ENCODE assay signal across 8 cellular contexts in genomic region chr9:107488400-107489143, GRCh38. TPM values are rescaled to one million over a fixed set of nuclear protein-coding genes. Genes with fewer than 3 reads are reported as not detected.
DNase-seq lines count a peak whose midpoint lies in the region; ATAC-seq, FAIRE-seq and TF ChIP-seq lines count a peak whose summit lies in the region.

No MANE protein-coding gene starts in this region.

- no peak overlapping the region for H3K4me2 ChIP-seq in Karpas-422 (ENCODE audit: low read depth, low read length, poor library complexity, severe bottlenecking)

- H3K27me3 ChIP-seq in Karpas-422 (ENCODE audit: low read length): no peaks in the 10 kb centered on the region

- peaks cover 51% of the 10 kb centered on the region for H3K27me3 Mint-ChIP-seq in activated CD8-positive, alpha-beta T cell treated with anti-CD3 and anti-CD28 coated beads, Interleukin-2, amount 10 ng/mL, durations not matched to agents 7 days and 5 days (ENCODE audit: low read depth)
- peaks cover 38 to 40% of the 10 kb centered on the region in 2 donors for H3K27me3 Mint-ChIP-seq in natural killer cell treated with Interleukin-12 subunit alpha and Interleukin-12 subunit beta and Interleukin-15 and Interleukin-18, amount 100 ng/mL, for 72 hours

- no peaks in the 10 kb centered on the region for H3K79me2 ChIP-seq in Karpas-422 (ENCODE audit: low read length)

- no peaks in the 10 kb centered on the region for H3K9me2 ChIP-seq in Karpas-422 (replicated peaks; ENCODE audit: insufficient read depth, low read length)

- H4K20me1 ChIP-seq in Karpas-422 (ENCODE audit: insufficient read depth, low read depth, low read length): no peaks in the 10 kb centered on the region

- H3K4me1 Mint-ChIP-seq in activated CD8-positive, alpha-beta T cell treated with anti-CD3 and anti-CD28 coated beads, Interleukin-2, amount 10 ng/mL, durations not matched to agents 7 days and 5 days (ENCODE audit: low read depth): peaks cover 16% of the 10 kb centered on the region
- H3K4me1 Mint-ChIP-seq in natural killer cell treated with Interleukin-12 subunit alpha and Interleukin-12 subunit beta and Interleukin-15 and Interleukin-18, amount 100 ng/mL, for 72 hours (ENCODE audit: low read depth in 2 of 2): peaks cover 11 to 13% of the 10 kb centered on the region in 2 donors

- no peaks in the 10 kb centered on the region for H3K4me1 ChIP-seq in Karpas-422 (ENCODE audit: low read length)

- H2AFZ ChIP-seq in Karpas-422 (ENCODE audit: low read length): no peak overlapping the region

- DNase-seq in AG10803 (ENCODE audit: low read depth) (peak; percentile 64), HEK293T (ENCODE audit: extremely low spot score) (peak; percentile 34), foreskin fibroblast (peak; percentile 67 to 88), Karpas-422 (no peak), epidermal melanocyte (ENCODE audit: insufficient read length, low spot score) (no peak), H54 (ENCODE audit: insufficient read length, low spot score) (no peak)
- DNase-seq in activated CD8-positive, alpha-beta T cell treated with anti-CD3 and anti-CD28 coated beads, Interleukin-2, amount 10 ng/mL, durations not matched to agents 7 days and 5 days: peak; percentile 31
- no peak for DNase-seq in natural killer cell treated with Interleukin-12 subunit alpha and Interleukin-12 subunit beta and Interleukin-15 and Interleukin-18, amount 100 ng/mL, for 72 hours (ENCODE audit: low spot score)

- FAIRE-seq in H54 (lab: Jason Lieb, UNC): no peak

- TF ChIP-seq CTCF in AG10803 (conservative IDR thresholded peaks at IDR 0.05; ENCODE audit: low read length) (no peak), foreskin fibroblast (IDR thresholded peaks at IDR 0.05; ENCODE audit: low read depth, low read length) (no peak)

- POLR2A ChIA-PET in HEK293T (lab: Yijun Ruan, JAX): interaction anchor here (1.2 kb wide), 1 partner anchor 163 kb away, joined by 3 read pairs; no protein-coding TSS in a partner anchor
- POLR2A ChIA-PET in activated CD8-positive, alpha-beta T cell treated with anti-CD3 and anti-CD28 coated beads, Interleukin-2, amount 10 ng/mL, durations not matched to agents 7 days and 5 days (lab: Charles Lee): no interaction called here

- no peaks in the 10 kb centered on the region for H3K9me3 ChIP-seq in Karpas-422 (ENCODE audit: low read length)

- H3K4me3 ChIP-seq in AG10803 (ENCODE audit: low read length) (peak overlapping the region; percentile 97), foreskin fibroblast (ENCODE audit: low read depth in 1 of 2, low read length in 2 of 2) (peak overlapping the region; percentile 94 to 98), Karpas-422 (ENCODE audit: low read length) (no peak overlapping the region)

- no peak overlapping the region for H3K9ac ChIP-seq in Karpas-422 (ENCODE audit: low read length)

- H3K27ac ChIP-seq in Karpas-422 (ENCODE audit: low read length): no peak overlapping the region

- H3K27ac Mint-ChIP-seq in activated CD8-positive, alpha-beta T cell treated with anti-CD3 and anti-CD28 coated beads, Interleukin-2, amount 10 ng/mL, durations not matched to agents 7 days and 5 days: no peak overlapping the region
- H3K27ac Mint-ChIP-seq in natural killer cell treated with Interleukin-12 subunit alpha and Interleukin-12 subunit beta and Interleukin-15 and Interleukin-18, amount 100 ng/mL, for 72 hours: no peak overlapping the region

- H3K4me3 Mint-ChIP-seq in activated CD8-positive, alpha-beta T cell treated with anti-CD3 and anti-CD28 coated beads, Interleukin-2, amount 10 ng/mL, durations not matched to agents 7 days and 5 days: peak overlapping the region; percentile 67
- peak overlapping the region; percentile 86 for H3K4me3 Mint-ChIP-seq in natural killer cell treated with Interleukin-12 subunit alpha and Interleukin-12 subunit beta and Interleukin-15 and Interleukin-18, amount 100 ng/mL, for 72 hours

- peak; percentile 12 for ATAC-seq in activated CD8-positive, alpha-beta T cell treated with anti-CD3 and anti-CD28 coated beads, Interleukin-2, amount 10 ng/mL, durations not matched to agents 7 days and 5 days
- ATAC-seq in natural killer cell treated with Interleukin-12 subunit alpha and Interleukin-12 subunit beta and Interleukin-15 and Interleukin-18, amount 100 ng/mL, for 72 hours: peak; percentile 29 to 64

- TF ChIP-seq POLR2A in H54 (IDR thresholded peaks at IDR 0.05; ENCODE audit: low read depth, low read length): no peak

- peaks cover 2% of the 10 kb centered on the region for H3K36me3 Mint-ChIP-seq in activated CD8-positive, alpha-beta T cell treated with anti-CD3 and anti-CD28 coated beads, Interleukin-2, amount 10 ng/mL, durations not matched to agents 7 days and 5 days (ENCODE audit: low read depth)
- H3K36me3 Mint-ChIP-seq in natural killer cell treated with Interleukin-12 subunit alpha and Interleukin-12 subunit beta and Interleukin-15 and Interleukin-18, amount 100 ng/mL, for 72 hours: no peaks in the 10 kb centered on the region

- H3K9me3 Mint-ChIP-seq in activated CD8-positive, alpha-beta T cell treated with anti-CD3 and anti-CD28 coated beads, Interleukin-2, amount 10 ng/mL, durations not matched to agents 7 days and 5 days (ENCODE audit: insufficient read depth): no peaks in the 10 kb centered on the region
- no peaks in the 10 kb centered on the region for H3K9me3 Mint-ChIP-seq in natural killer cell treated with Interleukin-12 subunit alpha and Interleukin-12 subunit beta and Interleukin-15 and Interleukin-18, amount 100 ng/mL, for 72 hours

- CTCF ChIA-PET in HEK293T (lab: Yijun Ruan, JAX): no interaction called here
- CTCF ChIA-PET in activated CD8-positive, alpha-beta T cell treated with anti-CD3 and anti-CD28 coated beads, Interleukin-2, amount 10 ng/mL, durations not matched to agents 7 days and 5 days (lab: Charles Lee): interaction anchor here (0.8 kb wide), 1 partner anchor 23 kb away, joined by 4 read pairs; no protein-coding TSS in a partner anchor

- H3K36me3 ChIP-seq in Karpas-422 (ENCODE audit: insufficient read depth, low read length): no peaks in the 10 kb centered on the region

TF ChIP-seq in HEK293T, 16 proteins besides CTCF, POLR2A, EP300 and RAD21:
- TF ChIP-seq FOXM1 (IDR thresholded peaks at IDR 0.05; ENCODE audit: borderline replicate concordance): no peak
- TF ChIP-seq L3MBTL2 (conservative IDR thresholded peaks at IDR 0.05): peak; percentile 68

RNA-seq across cellular contexts. Expression of gene KLF4, which starts 1.0 kb away (rescaled TPM):
- total RNA-seq in activated CD8-positive, alpha-beta T cell treated with anti-CD3 and anti-CD28 coated beads, Interleukin-2, amount 10 ng/mL, durations not matched to agents 7 days and 5 days: 1 to 10 TPM; 1.5 to 1.9 TPM
- total RNA-seq in natural killer cell treated with Interleukin-12 subunit alpha and Interleukin-12 subunit beta and Interleukin-15 and Interleukin-18, amount 100 ng/mL, for 72 hours: 1 to 10 TPM in 1 of 2 donors, under 1 TPM in 1; 0.98 to 1.0 TPM
- not detected in 2 replicates for total RNA-seq in Karpas-422 (2014; rRNA removed; shearing (Covaris generic); ENCODE audit: low replicate concordance)

Comparison
In these comparisons a context has a peak if more than half of its experiments do, and no peak if none do; other contexts are left out.
1. DNase-seq: peak in AG10803 (single experiment), HEK293T (single experiment), activated CD8-positive, alpha-beta T cell treated with anti-CD3 and anti-CD28 coated beads, Interleukin-2, amount 10 ng/mL, durations not matched to agents 7 days and 5 days (single experiment) and foreskin fibroblast (2 of 2); none in natural killer cell treated with Interleukin-12 subunit alpha and Interleukin-12 subunit beta and Interleukin-15 and Interleukin-18, amount 100 ng/mL, for 72 hours (single experiment), Karpas-422 (single experiment), epidermal melanocyte (single experiment) and H54 (single experiment).